Comparison of ENCODE assay signal across 1 cellular context in the genomic region with DNA sequence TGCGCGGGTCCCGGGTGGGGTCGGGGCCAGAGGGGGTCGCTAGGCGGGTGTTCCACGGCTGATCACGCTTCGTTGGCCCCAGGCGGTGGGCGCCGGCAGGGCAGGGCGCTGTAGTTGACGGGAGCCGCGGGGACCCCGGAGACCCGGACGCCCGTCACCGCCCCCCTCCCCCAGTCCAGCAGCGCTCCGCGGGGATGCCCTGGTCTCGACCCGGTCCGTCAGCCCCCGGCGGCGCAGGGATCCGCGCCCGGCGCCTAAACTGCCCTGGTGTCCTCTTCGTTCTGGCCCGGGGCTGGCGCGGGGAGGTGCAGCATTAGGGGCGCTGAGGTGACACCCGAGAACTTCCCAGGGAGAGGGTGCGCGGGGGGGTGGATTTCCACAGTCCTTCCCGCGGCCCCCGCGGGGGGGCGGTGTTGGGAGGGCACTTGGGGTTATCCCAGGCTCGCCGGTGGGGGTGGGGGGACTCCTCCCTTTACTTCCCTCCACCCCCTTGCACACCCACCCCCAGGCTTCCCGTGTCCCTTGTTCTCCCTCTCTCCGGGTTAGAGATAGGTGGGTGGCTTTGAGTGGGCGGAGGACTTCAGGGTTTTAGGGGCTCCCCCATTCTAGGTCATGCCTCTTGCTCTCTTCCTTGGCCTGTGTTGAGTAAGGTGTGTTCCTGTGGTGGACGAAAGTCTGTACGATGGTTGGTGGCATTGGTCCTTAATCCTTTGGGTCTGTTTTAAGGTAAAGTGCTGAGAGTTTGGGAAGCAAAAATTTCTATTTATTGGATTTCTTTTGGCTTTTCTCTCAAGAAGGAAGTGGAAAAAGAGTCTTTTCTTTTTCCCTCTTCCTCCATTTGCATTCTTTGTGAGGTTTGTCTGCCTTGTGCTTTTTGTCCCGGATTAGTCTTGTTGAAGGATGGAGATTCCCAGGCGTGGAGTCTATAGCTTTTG.
TF ChIP-seq lines count a peak whose summit lies in the region.

No MANE protein-coding gene starts in this region.

TF ChIP-seq in GM12878, 131 proteins besides CTCF, POLR2A, EP300 and RAD21 (continued from another document and continues in another):
- TF ChIP-seq, protein P1, sequence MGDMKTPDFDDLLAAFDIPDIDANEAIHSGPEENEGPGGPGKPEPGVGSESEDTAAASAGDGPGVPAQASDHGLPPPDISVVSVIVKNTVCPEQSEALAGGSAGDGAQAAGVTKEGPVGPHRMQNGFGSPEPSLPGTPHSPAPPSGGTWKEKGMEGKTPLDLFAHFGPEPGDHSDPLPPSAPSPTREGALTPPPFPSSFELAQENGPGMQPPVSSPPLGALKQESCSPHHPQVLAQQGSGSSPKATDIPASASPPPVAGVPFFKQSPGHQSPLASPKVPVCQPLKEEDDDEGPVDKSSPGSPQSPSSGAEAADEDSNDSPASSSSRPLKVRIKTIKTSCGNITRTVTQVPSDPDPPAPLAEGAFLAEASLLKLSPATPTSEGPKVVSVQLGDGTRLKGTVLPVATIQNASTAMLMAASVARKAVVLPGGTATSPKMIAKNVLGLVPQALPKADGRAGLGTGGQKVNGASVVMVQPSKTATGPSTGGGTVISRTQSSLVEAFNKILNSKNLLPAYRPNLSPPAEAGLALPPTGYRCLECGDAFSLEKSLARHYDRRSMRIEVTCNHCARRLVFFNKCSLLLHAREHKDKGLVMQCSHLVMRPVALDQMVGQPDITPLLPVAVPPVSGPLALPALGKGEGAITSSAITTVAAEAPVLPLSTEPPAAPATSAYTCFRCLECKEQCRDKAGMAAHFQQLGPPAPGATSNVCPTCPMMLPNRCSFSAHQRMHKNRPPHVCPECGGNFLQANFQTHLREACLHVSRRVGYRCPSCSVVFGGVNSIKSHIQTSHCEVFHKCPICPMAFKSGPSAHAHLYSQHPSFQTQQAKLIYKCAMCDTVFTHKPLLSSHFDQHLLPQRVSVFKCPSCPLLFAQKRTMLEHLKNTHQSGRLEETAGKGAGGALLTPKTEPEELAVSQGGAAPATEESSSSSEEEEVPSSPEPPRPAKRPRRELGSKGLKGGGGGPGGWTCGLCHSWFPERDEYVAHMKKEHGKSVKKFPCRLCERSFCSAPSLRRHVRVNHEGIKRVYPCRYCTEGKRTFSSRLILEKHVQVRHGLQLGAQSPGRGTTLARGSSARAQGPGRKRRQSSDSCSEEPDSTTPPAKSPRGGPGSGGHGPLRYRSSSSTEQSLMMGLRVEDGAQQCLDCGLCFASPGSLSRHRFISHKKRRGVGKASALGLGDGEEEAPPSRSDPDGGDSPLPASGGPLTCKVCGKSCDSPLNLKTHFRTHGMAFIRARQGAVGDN (IDR thresholded peaks at IDR 0.05), result no peak
- TF ChIP-seq YY1 (IDR thresholded peaks at IDR 0.05; ENCODE audit: low read depth, low read length) (peak; percentile 60; the same call in 1 of the 2 replicates), PAX8 (IDR thresholded peaks at IDR 0.05) (0 out of 2 replicates have a peak, but pooled peaks have one; percentile 45), BCL11A (IDR thresholded peaks at IDR 0.05; ENCODE audit: low read depth, low read length) (peak; percentile 35; the same call in 1 of the 2 replicates), KLF5 (IDR thresholded peaks at IDR 0.05; ENCODE audit: partially characterized antibody) (no peak), CREM (IDR thresholded peaks at IDR 0.05; ENCODE audit: low read depth) (no peak; the same call in 1 of the 2 replicates), SMAD5 (IDR thresholded peaks at IDR 0.05; ENCODE audit: low read depth) (no peak), RCOR1 (conservative IDR thresholded peaks at IDR 0.05; ENCODE audit: low read depth, low read length) (no peak), ATF7 (IDR thresholded peaks at IDR 0.05; ENCODE audit: low read depth) (peak; percentile 59), IKZF2 (IDR thresholded peaks at IDR 0.05) (peak; percentile 87), ESRRA (IDR thresholded peaks at IDR 0.05; ENCODE audit: low read length) (no peak), YBX1 (IDR thresholded peaks at IDR 0.05) (no peak), NFXL1 (IDR thresholded peaks at IDR 0.05; ENCODE audit: borderline replicate concordance) (no peak), POLR2AphosphoS2 (IDR thresholded peaks at IDR 0.05; ENCODE audit: low read depth, low read length) (no peak), WRNIP1 (IDR thresholded peaks at IDR 0.05; ENCODE audit: borderline replicate concordance, low read depth, low read length) (no peak), BMI1 (IDR thresholded peaks at IDR 0.05; ENCODE audit: borderline replicate concordance) (no peak), SREBF2 (IDR thresholded peaks at IDR 0.05; ENCODE audit: low read length) (no peak), IRF4 (IDR thresholded peaks at IDR 0.05; ENCODE audit: low read depth, low read length) (no peak), LARP7 (IDR thresholded peaks at IDR 0.05) (no peak; the same call in 1 of the 2 replicates), ZNF622 (IDR thresholded peaks at IDR 0.05) (no peak), SIN3A (IDR thresholded peaks at IDR 0.05; ENCODE audit: low read depth, low read length) (0 out of 2 replicates have a peak, but pooled peaks have one; percentile 12), IKZF1 (conservative IDR thresholded peaks at IDR 0.05) (peak; percentile 44; the same call in 1 of the 2 replicates), CHD1 (IDR thresholded peaks at IDR 0.05; ENCODE audit: low read depth, low read length) (no peak), DPF2 (IDR thresholded peaks at IDR 0.05) (peak; percentile 27), SUPT20H (IDR thresholded peaks at IDR 0.05; ENCODE audit: borderline replicate concordance, control insufficient read depth, low read depth, low read length) (no peak), NFYA (IDR thresholded peaks at IDR 0.05; ENCODE audit: borderline replicate concordance, low read depth, low read length) (no peak), ZNF217 (IDR thresholded peaks at IDR 0.05) (no peak), STAT1 (conservative IDR thresholded peaks at IDR 0.05) (no peak), RELA (IDR thresholded peaks at IDR 0.05; ENCODE audit: borderline replicate concordance, partially characterized antibody) (no peak), JUND (IDR thresholded peaks at IDR 0.05; ENCODE audit: low read depth, low read length) (no peak), HDGF (IDR thresholded peaks at IDR 0.05) (no peak), POU2F2 (IDR thresholded peaks at IDR 0.05; ENCODE audit: borderline replicate concordance, low read depth, low read length) (0 out of 3 replicates have a peak, but pooled peaks have one; percentile 5), BACH1 (IDR thresholded peaks at IDR 0.05; ENCODE audit: borderline replicate concordance) (no peak), CBFB (IDR thresholded peaks at IDR 0.05; ENCODE audit: low read depth) (peak; percentile 51), ETV6 (conservative IDR thresholded peaks at IDR 0.05 in 1 of 2, IDR thresholded peaks at IDR 0.05 in 1 of 2; ENCODE audit: borderline replicate concordance in 1 of 2, low read depth in 1 of 2) (no peak; a peak in 1 of 4 replicates), NR2C2 (IDR thresholded peaks at IDR 0.05; ENCODE audit: borderline replicate concordance, control insufficient read depth, insufficient read length, low read depth) (no peak), PML (IDR thresholded peaks at IDR 0.05; ENCODE audit: low read length) (no peak), BHLHE40 (IDR thresholded peaks at IDR 0.05; ENCODE audit: borderline replicate concordance in 1 of 2, low read depth in 2 of 2, low read length in 1 of 2) (peak in 1 of 2 experiments; percentile 36; a peak in 1 of 4 replicates), HDAC6 (IDR thresholded peaks at IDR 0.05; ENCODE audit: unreplicated experiment) (no peak), SIX5 (IDR thresholded peaks at IDR 0.05; ENCODE audit: low read depth, low read length, severe bottlenecking) (no peak), TBL1XR1 (IDR thresholded peaks at IDR 0.05; ENCODE audit: low read depth, low read length) (peak; percentile 41; the same call in 1 of the 2 replicates), BRCA1 (IDR thresholded peaks at IDR 0.05; ENCODE audit: low read depth, low read length) (no peak), NBN (IDR thresholded peaks at IDR 0.05) (peak; percentile 76), KAT2A (conservative IDR thresholded peaks at IDR 0.05; ENCODE audit: control insufficient read depth, low read depth, low read length) (no peak), RB1 (IDR thresholded peaks at IDR 0.05; ENCODE audit: borderline replicate concordance) (no peak), ZNF384 (IDR thresholded peaks at IDR 0.05; ENCODE audit: borderline replicate concordance, low read depth, low read length) (no peak), MXI1 (IDR thresholded peaks at IDR 0.05; ENCODE audit: low read depth, low read length) (no peak), ASH2L (IDR thresholded peaks at IDR 0.05; ENCODE audit: borderline replicate concordance, low read depth) (no peak), SPI1 (IDR thresholded peaks at IDR 0.05; ENCODE audit: borderline replicate concordance, insufficient read depth, low read depth, low read length) (0 out of 2 replicates have a peak, but pooled peaks have one; percentile 3), TCF12 (IDR thresholded peaks at IDR 0.05; ENCODE audit: low read depth, low read length) (no peak)
- TF ChIP-seq, protein P2, sequence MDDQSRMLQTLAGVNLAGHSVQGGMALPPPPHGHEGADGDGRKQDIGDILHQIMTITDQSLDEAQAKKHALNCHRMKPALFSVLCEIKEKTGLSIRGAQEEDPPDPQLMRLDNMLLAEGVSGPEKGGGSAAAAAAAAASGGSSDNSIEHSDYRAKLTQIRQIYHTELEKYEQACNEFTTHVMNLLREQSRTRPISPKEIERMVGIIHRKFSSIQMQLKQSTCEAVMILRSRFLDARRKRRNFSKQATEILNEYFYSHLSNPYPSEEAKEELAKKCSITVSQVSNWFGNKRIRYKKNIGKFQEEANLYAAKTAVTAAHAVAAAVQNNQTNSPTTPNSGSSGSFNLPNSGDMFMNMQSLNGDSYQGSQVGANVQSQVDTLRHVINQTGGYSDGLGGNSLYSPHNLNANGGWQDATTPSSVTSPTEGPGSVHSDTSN (IDR thresholded peaks at IDR 0.05; ENCODE audit: insufficient replicate concordance, low read depth, low read length), result no peak
- TF ChIP-seq, protein P3, sequence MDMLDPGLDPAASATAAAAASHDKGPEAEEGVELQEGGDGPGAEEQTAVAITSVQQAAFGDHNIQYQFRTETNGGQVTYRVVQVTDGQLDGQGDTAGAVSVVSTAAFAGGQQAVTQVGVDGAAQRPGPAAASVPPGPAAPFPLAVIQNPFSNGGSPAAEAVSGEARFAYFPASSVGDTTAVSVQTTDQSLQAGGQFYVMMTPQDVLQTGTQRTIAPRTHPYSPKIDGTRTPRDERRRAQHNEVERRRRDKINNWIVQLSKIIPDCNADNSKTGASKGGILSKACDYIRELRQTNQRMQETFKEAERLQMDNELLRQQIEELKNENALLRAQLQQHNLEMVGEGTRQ (IDR thresholded peaks at IDR 0.05; ENCODE audit: borderline replicate concordance, low read depth, low read length), result no peak
- TF ChIP-seq, protein P4, sequence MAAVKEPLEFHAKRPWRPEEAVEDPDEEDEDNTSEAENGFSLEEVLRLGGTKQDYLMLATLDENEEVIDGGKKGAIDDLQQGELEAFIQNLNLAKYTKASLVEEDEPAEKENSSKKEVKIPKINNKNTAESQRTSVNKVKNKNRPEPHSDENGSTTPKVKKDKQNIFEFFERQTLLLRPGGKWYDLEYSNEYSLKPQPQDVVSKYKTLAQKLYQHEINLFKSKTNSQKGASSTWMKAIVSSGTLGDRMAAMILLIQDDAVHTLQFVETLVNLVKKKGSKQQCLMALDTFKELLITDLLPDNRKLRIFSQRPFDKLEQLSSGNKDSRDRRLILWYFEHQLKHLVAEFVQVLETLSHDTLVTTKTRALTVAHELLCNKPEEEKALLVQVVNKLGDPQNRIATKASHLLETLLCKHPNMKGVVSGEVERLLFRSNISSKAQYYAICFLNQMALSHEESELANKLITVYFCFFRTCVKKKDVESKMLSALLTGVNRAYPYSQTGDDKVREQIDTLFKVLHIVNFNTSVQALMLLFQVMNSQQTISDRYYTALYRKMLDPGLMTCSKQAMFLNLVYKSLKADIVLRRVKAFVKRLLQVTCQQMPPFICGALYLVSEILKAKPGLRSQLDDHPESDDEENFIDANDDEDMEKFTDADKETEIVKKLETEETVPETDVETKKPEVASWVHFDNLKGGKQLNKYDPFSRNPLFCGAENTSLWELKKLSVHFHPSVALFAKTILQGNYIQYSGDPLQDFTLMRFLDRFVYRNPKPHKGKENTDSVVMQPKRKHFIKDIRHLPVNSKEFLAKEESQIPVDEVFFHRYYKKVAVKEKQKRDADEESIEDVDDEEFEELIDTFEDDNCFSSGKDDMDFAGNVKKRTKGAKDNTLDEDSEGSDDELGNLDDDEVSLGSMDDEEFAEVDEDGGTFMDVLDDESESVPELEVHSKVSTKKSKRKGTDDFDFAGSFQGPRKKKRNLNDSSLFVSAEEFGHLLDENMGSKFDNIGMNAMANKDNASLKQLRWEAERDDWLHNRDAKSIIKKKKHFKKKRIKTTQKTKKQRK (IDR thresholded peaks at IDR 0.05; ENCODE audit: low read depth, low read length), result no peak
- TF ChIP-seq, protein P5, sequence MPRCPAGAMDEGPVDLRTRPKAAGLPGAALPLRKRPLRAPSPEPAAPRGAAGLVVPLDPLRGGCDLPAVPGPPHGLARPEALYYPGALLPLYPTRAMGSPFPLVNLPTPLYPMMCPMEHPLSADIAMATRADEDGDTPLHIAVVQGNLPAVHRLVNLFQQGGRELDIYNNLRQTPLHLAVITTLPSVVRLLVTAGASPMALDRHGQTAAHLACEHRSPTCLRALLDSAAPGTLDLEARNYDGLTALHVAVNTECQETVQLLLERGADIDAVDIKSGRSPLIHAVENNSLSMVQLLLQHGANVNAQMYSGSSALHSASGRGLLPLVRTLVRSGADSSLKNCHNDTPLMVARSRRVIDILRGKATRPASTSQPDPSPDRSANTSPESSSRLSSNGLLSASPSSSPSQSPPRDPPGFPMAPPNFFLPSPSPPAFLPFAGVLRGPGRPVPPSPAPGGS (IDR thresholded peaks at IDR 0.05; ENCODE audit: borderline replicate concordance, insufficient read depth, low read depth, low read length, poor library complexity, severe bottlenecking), result peak; percentile 78
- TF ChIP-seq, protein P6, sequence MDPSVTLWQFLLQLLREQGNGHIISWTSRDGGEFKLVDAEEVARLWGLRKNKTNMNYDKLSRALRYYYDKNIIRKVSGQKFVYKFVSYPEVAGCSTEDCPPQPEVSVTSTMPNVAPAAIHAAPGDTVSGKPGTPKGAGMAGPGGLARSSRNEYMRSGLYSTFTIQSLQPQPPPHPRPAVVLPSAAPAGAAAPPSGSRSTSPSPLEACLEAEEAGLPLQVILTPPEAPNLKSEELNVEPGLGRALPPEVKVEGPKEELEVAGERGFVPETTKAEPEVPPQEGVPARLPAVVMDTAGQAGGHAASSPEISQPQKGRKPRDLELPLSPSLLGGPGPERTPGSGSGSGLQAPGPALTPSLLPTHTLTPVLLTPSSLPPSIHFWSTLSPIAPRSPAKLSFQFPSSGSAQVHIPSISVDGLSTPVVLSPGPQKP (IDR thresholded peaks at IDR 0.05; ENCODE audit: low read depth, low read length), result no peak
- TF ChIP-seq, protein P7, sequence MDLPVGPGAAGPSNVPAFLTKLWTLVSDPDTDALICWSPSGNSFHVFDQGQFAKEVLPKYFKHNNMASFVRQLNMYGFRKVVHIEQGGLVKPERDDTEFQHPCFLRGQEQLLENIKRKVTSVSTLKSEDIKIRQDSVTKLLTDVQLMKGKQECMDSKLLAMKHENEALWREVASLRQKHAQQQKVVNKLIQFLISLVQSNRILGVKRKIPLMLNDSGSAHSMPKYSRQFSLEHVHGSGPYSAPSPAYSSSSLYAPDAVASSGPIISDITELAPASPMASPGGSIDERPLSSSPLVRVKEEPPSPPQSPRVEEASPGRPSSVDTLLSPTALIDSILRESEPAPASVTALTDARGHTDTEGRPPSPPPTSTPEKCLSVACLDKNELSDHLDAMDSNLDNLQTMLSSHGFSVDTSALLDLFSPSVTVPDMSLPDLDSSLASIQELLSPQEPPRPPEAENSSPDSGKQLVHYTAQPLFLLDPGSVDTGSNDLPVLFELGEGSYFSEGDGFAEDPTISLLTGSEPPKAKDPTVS (IDR thresholded peaks at IDR 0.05; ENCODE audit: low read depth, low read length), result no peak
